Comparison of ENCODE assay signal across 11 cellular contexts in the genomic region with DNA sequence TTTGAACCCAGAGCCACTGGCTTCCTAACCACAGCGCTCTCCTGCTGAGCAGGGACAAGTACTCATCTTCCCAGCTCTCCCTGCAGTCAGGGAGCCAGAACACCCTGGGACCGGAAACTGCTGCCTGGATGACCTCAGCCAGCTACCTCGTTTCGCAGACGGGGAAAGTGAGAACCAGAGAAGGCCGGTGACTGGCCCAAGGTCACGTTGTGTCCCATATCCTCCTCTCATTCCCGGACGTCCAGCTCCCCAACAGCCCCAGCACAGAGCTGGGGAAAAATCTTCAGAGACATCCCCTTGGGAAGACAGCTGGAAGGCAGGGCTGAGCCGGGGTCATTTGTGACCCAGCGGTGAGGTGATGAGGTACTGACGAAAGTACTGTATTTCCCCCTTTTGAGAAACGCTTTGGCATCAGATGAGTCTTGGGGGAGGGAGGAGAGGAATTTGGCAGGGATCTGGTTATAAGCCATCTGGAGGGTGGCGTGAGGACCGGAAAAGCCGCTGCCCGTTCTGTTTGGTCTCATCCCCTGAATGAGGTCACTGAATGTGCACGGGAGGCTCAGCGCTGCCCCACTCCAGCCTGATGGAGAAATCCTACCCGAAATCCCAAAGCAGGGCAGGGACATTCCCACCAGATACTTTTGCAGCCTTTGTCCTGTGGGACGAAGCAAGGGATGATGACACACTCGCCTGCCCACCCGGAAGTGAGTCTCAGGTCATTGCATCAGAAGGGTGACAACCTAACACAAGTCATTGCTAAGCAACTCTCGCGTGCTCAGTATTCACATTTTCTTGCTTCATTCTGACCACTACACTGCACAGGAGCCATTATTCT. TPM values are rescaled to one million over a fixed set of nuclear protein-coding genes. Genes with fewer than 3 reads are reported as not detected.
DNase-seq lines count a peak whose midpoint lies in the region; ATAC-seq, FAIRE-seq and TF ChIP-seq lines count a peak whose summit lies in the region.
"Had no signal": no experiment of that assay in that cellular context is flagged by ENCODE, and none has a peak within 500 bp of the region (broad histone marks: within the 10 kb centered on the region; RNA-seq: fewer than 3 reads in every experiment).

No MANE protein-coding gene starts in this region.

- H3K27ac ChIP-seq in ACC112 (ENCODE audit: low read depth, low read length): peak overlapping the region; percentile 99
- peak overlapping the region; percentile 100 for H3K27ac ChIP-seq in astrocyte (ENCODE audit: low read depth, low read length)
- H3K27ac ChIP-seq: KMS-11 had no signal

- peaks cover 52% of the 10 kb centered on the region for H3K4me1 Mint-ChIP-seq in astrocyte (ENCODE audit: low read depth, unreplicated experiment)
- no peaks in the 10 kb centered on the region for H3K4me1 Mint-ChIP-seq in activated naive CD4-positive, alpha-beta T cell treated with anti-CD3 and anti-CD28 coated beads for 36 hours (ENCODE audit: low read depth)
- H3K4me1 Mint-ChIP-seq: central memory CD8-positive, alpha-beta T cell had no signal

- no peak overlapping the region for H2AFZ ChIP-seq in ACC112 (ENCODE audit: low read length, unreplicated experiment)
- H2AFZ ChIP-seq in astrocyte (ENCODE audit: low read depth, low read length): no peak overlapping the region

- H3K9me3 ChIP-seq in astrocyte (ENCODE audit: insufficient read depth, low read depth, low read length): peaks cover 8% of the 10 kb centered on the region

- H3K4me3 Mint-ChIP-seq in astrocyte (ENCODE audit: unreplicated experiment): peak overlapping the region; percentile 13
- no peak overlapping the region for H3K4me3 Mint-ChIP-seq in activated naive CD4-positive, alpha-beta T cell treated with anti-CD3 and anti-CD28 coated beads for 36 hours
- H3K4me3 Mint-ChIP-seq: central memory CD8-positive, alpha-beta T cell had no signal

- ATAC-seq in GM19324 (IDR thresholded peaks at IDR 0.05; ENCODE audit: low FRiP score, unreplicated experiment): no peak

- intact Hi-C loops in activated naive CD4-positive, alpha-beta T cell treated with anti-CD3 and anti-CD28 coated beads for 36 hours (cut with micrococcal nuclease): no loop called here

- H3K79me2 ChIP-seq in ACC112 (ENCODE audit: control insufficient read depth, insufficient read depth, low read length, unreplicated experiment) (no peaks in the 10 kb centered on the region), astrocyte (ENCODE audit: insufficient read depth, low read length) (no peaks in the 10 kb centered on the region)

- H3K27me3 ChIP-seq in ACC112 (ENCODE audit: insufficient read depth, low read length) (no peaks in the 10 kb centered on the region), astrocyte (ENCODE audit: insufficient read depth, low read length) (no peaks in the 10 kb centered on the region)

- peak; percentile 97 for DNase-seq in HS-5 (ENCODE audit: low read depth)
- peak; percentile 95 for DNase-seq in astrocyte (ENCODE audit: low read depth)
- peak; percentile 99 for DNase-seq in kidney tubule cell (ENCODE audit: low spot score)
- DNase-seq in activated naive CD4-positive, alpha-beta T cell treated with anti-CD3 and anti-CD28 coated beads for 36 hours: no peak
- DNase-seq in inferior parietal cortex (ENCODE audit: extremely low spot score): no peak
- no peak for DNase-seq in GM10266 (ENCODE audit: extremely low spot score)
- DNase-seq: GDM1 had no signal

- CTCF ChIA-PET in activated naive CD4-positive, alpha-beta T cell treated with anti-CD3 and anti-CD28 coated beads for 36 hours (lab: Charles Lee): interaction anchor here (0.7 kb wide), 1 partner anchor 85 kb away, joined by 3 read pairs; no protein-coding TSS in a partner anchor

- peaks cover 15% of the 10 kb centered on the region for H3K9me3 Mint-ChIP-seq in astrocyte (ENCODE audit: unreplicated experiment)
- peaks cover 2% of the 10 kb centered on the region for H3K9me3 Mint-ChIP-seq in activated naive CD4-positive, alpha-beta T cell treated with anti-CD3 and anti-CD28 coated beads for 36 hours
- H3K9me3 Mint-ChIP-seq: central memory CD8-positive, alpha-beta T cell had no signal

- peaks cover 58% of the 10 kb centered on the region for H3K4me1 ChIP-seq in ACC112 (ENCODE audit: control insufficient read depth, insufficient read depth, low read length, unreplicated experiment)
- peaks cover 63% of the 10 kb centered on the region for H3K4me1 ChIP-seq in astrocyte (ENCODE audit: insufficient read depth, low read length)

- peak overlapping the region; percentile 57 for H3K4me2 ChIP-seq in astrocyte (ENCODE audit: low read length)
- H3K4me2 ChIP-seq: KMS-11 had no signal

- H3K36me3 Mint-ChIP-seq in astrocyte (ENCODE audit: low read depth, unreplicated experiment): peaks cover 3% of the 10 kb centered on the region
- H3K36me3 Mint-ChIP-seq in activated naive CD4-positive, alpha-beta T cell treated with anti-CD3 and anti-CD28 coated beads for 36 hours (ENCODE audit: low read depth): no peaks in the 10 kb centered on the region

- H4K20me1 ChIP-seq in astrocyte (ENCODE audit: insufficient read depth, low read length): no peaks in the 10 kb centered on the region

- peak overlapping the region; percentile 90 for H3K9ac ChIP-seq in astrocyte (ENCODE audit: low read length)
- H3K9ac ChIP-seq: KMS-11 had no signal

- H3K36me3 ChIP-seq in ACC112 (ENCODE audit: insufficient read depth, low read length): no peaks in the 10 kb centered on the region
- no peaks in the 10 kb centered on the region for H3K36me3 ChIP-seq in astrocyte (ENCODE audit: insufficient read depth, low read length)

- FAIRE-seq in astrocyte (lab: Jason Lieb, UNC): peak; percentile 70

- H3K4me3 ChIP-seq in ACC112 (ENCODE audit: low read depth, low read length) (peak overlapping the region; percentile 27), astrocyte (ENCODE audit: insufficient read depth, low read depth, low read length) (no peak overlapping the region)

- no peaks in the 10 kb centered on the region for H3K27me3 Mint-ChIP-seq in astrocyte (ENCODE audit: low read depth, unreplicated experiment)
- H3K27me3 Mint-ChIP-seq in activated naive CD4-positive, alpha-beta T cell treated with anti-CD3 and anti-CD28 coated beads for 36 hours (ENCODE audit: low read depth): no peaks in the 10 kb centered on the region

- no peak for TF ChIP-seq CTCF in astrocyte (IDR thresholded peaks at IDR 0.05; ENCODE audit: insufficient read depth, low read depth, low read length)
- no peak for TF ChIP-seq CTCF in GM10266 (IDR thresholded peaks at IDR 0.05; ENCODE audit: control insufficient read depth, insufficient read depth, low read depth, missing control alignments)

- H3K27ac Mint-ChIP-seq in astrocyte (ENCODE audit: unreplicated experiment): peak overlapping the region; percentile 100
- no peak overlapping the region for H3K27ac Mint-ChIP-seq in activated naive CD4-positive, alpha-beta T cell treated with anti-CD3 and anti-CD28 coated beads for 36 hours

RNA-seq across cellular contexts. Expression of a gene that starts 41.1 kb away (rescaled TPM):
- 63.3 and 100 TPM in 2 replicates for total RNA-seq in astrocyte
- total RNA-seq in activated naive CD4-positive, alpha-beta T cell treated with anti-CD3 and anti-CD28 coated beads for 36 hours: 100 to 1,000 TPM; 111 to 115 TPM

Comparison
In these comparisons a context has a peak if more than half of its experiments do, and no peak if none do; other contexts are left out.
1. DNase-seq: peak in HS-5 (single experiment), astrocyte (single experiment) and kidney tubule cell (single experiment); none in activated naive CD4-positive, alpha-beta T cell treated with anti-CD3 and anti-CD28 coated beads for 36 hours (single experiment), inferior parietal cortex (single experiment) and GM10266 (single experiment).